15 cellular contexts compared by ENCODE assay signal in genomic region chr17:47882695-47883588, GRCh38. TPM values are rescaled to one million over a fixed set of nuclear protein-coding genes. Genes with fewer than 3 reads are reported as not detected.
DNase-seq lines count a peak whose midpoint lies in the region; ATAC-seq and TF ChIP-seq lines count a peak whose summit lies in the region.
"Had no signal": no experiment of that assay in that cellular context is flagged by ENCODE, and none has a peak within 500 bp of the region (broad histone marks: within the 10 kb centered on the region; RNA-seq: fewer than 3 reads in every experiment).

No MANE protein-coding gene starts in this region.

- no peak for DNase-seq in CD4-positive, CD25-positive, alpha-beta regulatory T cell
- DNase-seq in activated T-helper 1 cell treated with anti-CD3 and anti-CD28 coated beads, Interleukin-12 subunit alpha, Interleukin-12 subunit beta, Interleukin-2, Interleukin-4 antibody, amounts not matched to agents 30 ng/mL and 10 ng/mL and 1 ng/mL, durations not matched to agents 14 hours and 24 hours and 36 hours (ENCODE audit: low spot score), result no peak
- DNase-seq in mesothelial cell of epicardium (ENCODE audit: low spot score in 2 of 2, unreplicated experiment in 2 of 2) (no peak), smooth muscle cell (lab: John Stamatoyannopoulos, UW; ENCODE audit: unreplicated experiment) (no peak), stomach (no peak), GM13976 (ENCODE audit: low spot score) (no peak)
- DNase-seq: activated T-cell treated with anti-CD3 and anti-CD28 coated beads, Interleukin-2, amount 50 U/mL, for 24 hours; CD8-positive, alpha-beta memory T cell; NCI-H187 treated with DMSO at 0.1 percent for 48 hours; NCI-H526 had no signal

- TF ChIP-seq POLR2A in stomach (IDR thresholded peaks at IDR 0.05), result no peak

- H3K4me3 Mint-ChIP-seq in CD4-positive, CD25-positive, alpha-beta regulatory T cell, result peak overlapping the region in 3 of 4 donors; percentile 2 to 61 (median 20)
- H3K4me3 Mint-ChIP-seq in activated T-helper 1 cell treated with anti-CD3 and anti-CD28 coated beads, Interleukin-12 subunit alpha, Interleukin-12 subunit beta, Interleukin-2, Interleukin-4 antibody, amounts not matched to agents 30 ng/mL and 10 ng/mL and 1 ng/mL, durations not matched to agents 14 hours and 24 hours and 36 hours, result no peak overlapping the region
- no peak overlapping the region for H3K4me3 Mint-ChIP-seq in mesothelial cell of epicardium
- H3K4me3 Mint-ChIP-seq: activated T-cell treated with anti-CD3 and anti-CD28 coated beads, Interleukin-2, amount 50 U/mL, for 24 hours; CD8-positive, alpha-beta memory T cell; memory B cell had no signal

- H3K27ac Mint-ChIP-seq in CD4-positive, CD25-positive, alpha-beta regulatory T cell, result peak overlapping the region in 1 of 3 donors; percentile 88
- peak overlapping the region; percentile 43 for H3K27ac Mint-ChIP-seq in activated T-helper 1 cell treated with anti-CD3 and anti-CD28 coated beads, Interleukin-12 subunit alpha, Interleukin-12 subunit beta, Interleukin-2, Interleukin-4 antibody, amounts not matched to agents 30 ng/mL and 10 ng/mL and 1 ng/mL, durations not matched to agents 14 hours and 24 hours and 36 hours
- peak overlapping the region; percentile 91 for H3K27ac Mint-ChIP-seq in mesothelial cell of epicardium
- H3K27ac Mint-ChIP-seq: activated T-cell treated with anti-CD3 and anti-CD28 coated beads, Interleukin-2, amount 50 U/mL, for 24 hours; memory B cell had no signal

- no peaks in the 10 kb centered on the region for H3K36me3 ChIP-seq in CD4-positive, CD25-positive, alpha-beta regulatory T cell (ENCODE audit: control insufficient read depth, insufficient read depth, low read length)
- no peaks in the 10 kb centered on the region for H3K36me3 ChIP-seq in smooth muscle cell (ENCODE audit: low read depth)
- no peaks in the 10 kb centered on the region for H3K36me3 ChIP-seq in stomach
- H3K36me3 ChIP-seq: adrenal gland had no signal

- peaks cover 0 to 2% (median 0%) of the 10 kb centered on the region in 7 donors for H3K9me3 Mint-ChIP-seq in CD4-positive, CD25-positive, alpha-beta regulatory T cell
- H3K9me3 Mint-ChIP-seq in activated T-helper 1 cell treated with anti-CD3 and anti-CD28 coated beads, Interleukin-12 subunit alpha, Interleukin-12 subunit beta, Interleukin-2, Interleukin-4 antibody, amounts not matched to agents 30 ng/mL and 10 ng/mL and 1 ng/mL, durations not matched to agents 14 hours and 24 hours and 36 hours, result no peaks in the 10 kb centered on the region
- no peaks in the 10 kb centered on the region for H3K9me3 Mint-ChIP-seq in mesothelial cell of epicardium
- H3K9me3 Mint-ChIP-seq: activated T-cell treated with anti-CD3 and anti-CD28 coated beads, Interleukin-2, amount 50 U/mL, for 24 hours; memory B cell had no signal

- intact Hi-C loops in activated T-helper 1 cell treated with anti-CD3 and anti-CD28 coated beads, Interleukin-12 subunit alpha, Interleukin-12 subunit beta, Interleukin-2, Interleukin-4 antibody, amounts not matched to agents 30 ng/mL and 10 ng/mL and 1 ng/mL, durations not matched to agents 14 hours and 24 hours and 36 hours (cut with micrococcal nuclease), result no loop called here
- intact Hi-C loops in stomach (cut with DNase I; ENCODE audit: low total_unique reads), result loop anchor here (5.0 kb wide), 1 partner anchor 36 kb away; no protein-coding TSS in a partner anchor

- no peak for TF ChIP-seq CTCF in mesothelial cell of epicardium (IDR thresholded peaks at IDR 0.05; ENCODE audit: unreplicated experiment)
- TF ChIP-seq CTCF in smooth muscle cell (IDR thresholded peaks at IDR 0.05; ENCODE audit: borderline replicate concordance, insufficient read depth, poor library complexity, severe bottlenecking), result no peak
- TF ChIP-seq CTCF in stomach (IDR thresholded peaks at IDR 0.05), result no peak
- no peak for TF ChIP-seq CTCF in GM13976 (IDR thresholded peaks at IDR 0.05; ENCODE audit: borderline replicate concordance, control extremely low read depth, extremely low read depth, insufficient read depth, missing control alignments)

- 95% methylated on average over 9 of the region's 9 CpGs for WGBS in smooth muscle cell (ENCODE audit: low lambda C conversion rate)
- 82 to 90% (median 84%) methylated on average over 9 of the region's 9 CpGs for WGBS in stomach, 5 donors

- in situ Hi-C loops in GM13976 (cut with MboI; ENCODE audit: low sequenced_read_pairs, unreplicated experiment), result no loop called here

- H3F3A ChIP-seq in smooth muscle cell (ENCODE audit: low read depth), result peaks cover 22% of the 10 kb centered on the region

- no peak overlapping the region for H2AFZ ChIP-seq in smooth muscle cell (ENCODE audit: low read depth)

- ATAC-seq in CD4-positive, CD25-positive, alpha-beta regulatory T cell (ENCODE audit: low read depth in 2 of 2), result no peak
- ATAC-seq in HG03354 (IDR thresholded peaks at IDR 0.05; ENCODE audit: poor library complexity, severe bottlenecking, unreplicated experiment) (no peak), GM18867 (IDR thresholded peaks at IDR 0.05; ENCODE audit: unreplicated experiment) (no peak)

- peaks cover 12% of the 10 kb centered on the region for H3K27me3 Mint-ChIP-seq in CD4-positive, CD25-positive, alpha-beta regulatory T cell
- H3K27me3 Mint-ChIP-seq in activated T-helper 1 cell treated with anti-CD3 and anti-CD28 coated beads, Interleukin-12 subunit alpha, Interleukin-12 subunit beta, Interleukin-2, Interleukin-4 antibody, amounts not matched to agents 30 ng/mL and 10 ng/mL and 1 ng/mL, durations not matched to agents 14 hours and 24 hours and 36 hours (ENCODE audit: insufficient read depth), result peaks cover 14% of the 10 kb centered on the region
- no peaks in the 10 kb centered on the region for H3K27me3 Mint-ChIP-seq in mesothelial cell of epicardium (ENCODE audit: low read depth)

- H3K27me3 ChIP-seq in CD4-positive, CD25-positive, alpha-beta regulatory T cell (ENCODE audit: control insufficient read depth, insufficient read depth, low read length), result no peaks in the 10 kb centered on the region
- no peaks in the 10 kb centered on the region for H3K27me3 ChIP-seq in smooth muscle cell (ENCODE audit: low read depth)
- H3K27me3 ChIP-seq in stomach, result peaks cover 0 to 38% (median 4%) of the 10 kb centered on the region in 3 donors
- H3K27me3 ChIP-seq: adrenal gland had no signal

- peaks cover 0 to 42% (median 15%) of the 10 kb centered on the region in 4 donors for H3K4me1 Mint-ChIP-seq in CD4-positive, CD25-positive, alpha-beta regulatory T cell
- H3K4me1 Mint-ChIP-seq in activated T-helper 1 cell treated with anti-CD3 and anti-CD28 coated beads, Interleukin-12 subunit alpha, Interleukin-12 subunit beta, Interleukin-2, Interleukin-4 antibody, amounts not matched to agents 30 ng/mL and 10 ng/mL and 1 ng/mL, durations not matched to agents 14 hours and 24 hours and 36 hours (ENCODE audit: low read depth), result peaks cover 17% of the 10 kb centered on the region
- H3K4me1 Mint-ChIP-seq in mesothelial cell of epicardium, result peaks cover 64% of the 10 kb centered on the region
- H3K4me1 Mint-ChIP-seq: memory B cell had no signal

- TF ChIP-seq EP300 in stomach (IDR thresholded peaks at IDR 0.05), result no peak

- H3K4me2 ChIP-seq in smooth muscle cell, result peak overlapping the region; percentile 75

- H3K4me3 ChIP-seq in CD4-positive, CD25-positive, alpha-beta regulatory T cell (ENCODE audit: low read depth, low read length), result no peak overlapping the region
- H3K4me3 ChIP-seq in smooth muscle cell (no peak overlapping the region), stomach (peak overlapping the region in 2 of 4 donors; percentile 20 to 27)
- H3K4me3 ChIP-seq: adrenal gland had no signal

- H4K20me1 ChIP-seq in smooth muscle cell (ENCODE audit: low read depth), result no peaks in the 10 kb centered on the region

- H3K9me3 ChIP-seq in CD4-positive, CD25-positive, alpha-beta regulatory T cell (ENCODE audit: control insufficient read depth in 2 of 2, low read length in 2 of 2), result no peaks in the 10 kb centered on the region
- H3K9me3 ChIP-seq in smooth muscle cell (replicated peaks; ENCODE audit: low read depth) (no peaks in the 10 kb centered on the region), stomach (no peaks in the 10 kb centered on the region)
- H3K9me3 ChIP-seq: adrenal gland had no signal

- no peak overlapping the region for H3K9ac ChIP-seq in smooth muscle cell (ENCODE audit: low read depth)

- no peaks in the 10 kb centered on the region for H3K36me3 Mint-ChIP-seq in CD4-positive, CD25-positive, alpha-beta regulatory T cell
- H3K36me3 Mint-ChIP-seq in activated T-helper 1 cell treated with anti-CD3 and anti-CD28 coated beads, Interleukin-12 subunit alpha, Interleukin-12 subunit beta, Interleukin-2, Interleukin-4 antibody, amounts not matched to agents 30 ng/mL and 10 ng/mL and 1 ng/mL, durations not matched to agents 14 hours and 24 hours and 36 hours (ENCODE audit: low read depth), result no peaks in the 10 kb centered on the region
- H3K36me3 Mint-ChIP-seq in mesothelial cell of epicardium, result no peaks in the 10 kb centered on the region
- H3K36me3 Mint-ChIP-seq: CD8-positive, alpha-beta memory T cell; memory B cell had no signal

- no peaks in the 10 kb centered on the region for H3K79me2 ChIP-seq in smooth muscle cell (ENCODE audit: low read depth)

- peaks cover 32% of the 10 kb centered on the region for H3K4me1 ChIP-seq in CD4-positive, CD25-positive, alpha-beta regulatory T cell (ENCODE audit: control insufficient read depth, insufficient read depth, low read length, poor library complexity, severe bottlenecking)
- H3K4me1 ChIP-seq in smooth muscle cell (ENCODE audit: low read depth), result peaks cover 16% of the 10 kb centered on the region
- peaks cover 0 to 34% (median 5%) of the 10 kb centered on the region in 4 donors for H3K4me1 ChIP-seq in stomach

- H3K27ac ChIP-seq in CD4-positive, CD25-positive, alpha-beta regulatory T cell (ENCODE audit: insufficient read depth, low read length, poor library complexity, severe bottlenecking), result no peak overlapping the region
- H3K27ac ChIP-seq in smooth muscle cell (ENCODE audit: low read depth) (no peak overlapping the region), stomach (peak overlapping the region in 2 of 5 donors; percentile 1 to 33)

RNA-seq across cellular contexts. Expression of gene SP2, which starts 13.1 kb away (rescaled TPM):
- total RNA-seq in CD4-positive, CD25-positive, alpha-beta regulatory T cell, result 35.0 TPM
- polyA plus RNA-seq in CD4-positive, CD25-positive, alpha-beta regulatory T cell, result 1 to 10 TPM; 6.2 to 7.5 (median 6.6) TPM
- 24.0 and 26.3 TPM in 2 replicates for total RNA-seq in activated T-helper 1 cell treated with anti-CD3 and anti-CD28 coated beads, Interleukin-12 subunit alpha, Interleukin-12 subunit beta, Interleukin-2, Interleukin-4 antibody, amounts not matched to agents 30 ng/mL and 10 ng/mL and 1 ng/mL, durations not matched to agents 14 hours and 24 hours and 36 hours
- total RNA-seq in mesothelial cell of epicardium, result 17.0 to 18.0 TPM (median 17.0 TPM) in 3 replicates
- 2.4 and 4.7 TPM in 2 replicates for total RNA-seq in smooth muscle cell
- 9.0 and 9.4 TPM in 2 replicates for polyA plus RNA-seq in smooth muscle cell
- total RNA-seq in stomach, result 10 to 100 TPM in 2 of 5 donors, 1 to 10 TPM in 2, under 1 TPM in 1; 0.87 to 22.8 (median 3.1) TPM
- polyA plus RNA-seq in stomach, result 10 to 100 TPM in 1 of 3 donors, 1 to 10 TPM in 2; 4.7 to 11.9 (median 8.0) TPM

RNA-seq across cellular contexts. Expression of gene SP6, which starts 32.0 kb away (rescaled TPM):
- total RNA-seq in CD4-positive, CD25-positive, alpha-beta regulatory T cell, result 0.17 TPM
- not detected for polyA plus RNA-seq in CD4-positive, CD25-positive, alpha-beta regulatory T cell
- 0.05 and 0.12 TPM in 2 replicates for total RNA-seq in activated T-helper 1 cell treated with anti-CD3 and anti-CD28 coated beads, Interleukin-12 subunit alpha, Interleukin-12 subunit beta, Interleukin-2, Interleukin-4 antibody, amounts not matched to agents 30 ng/mL and 10 ng/mL and 1 ng/mL, durations not matched to agents 14 hours and 24 hours and 36 hours
- total RNA-seq in mesothelial cell of epicardium, result 15.9 to 17.6 TPM (median 16.0 TPM) in 3 replicates
- 9.3 and 9.8 TPM in 2 replicates for total RNA-seq in smooth muscle cell
- 10.7 and 13.1 TPM in 2 replicates for polyA plus RNA-seq in smooth muscle cell
- total RNA-seq in stomach, result 1 to 10 TPM in 1 of 5 donors, under 1 TPM in 1, not detected in 3; 0.92 to 3.0 TPM
- under 1 TPM; 0.31 to 0.38 (median 0.31) TPM for polyA plus RNA-seq in stomach

RNA-seq across cellular contexts. Expression of gene SCRN2, which starts 41.9 kb away (rescaled TPM):
- total RNA-seq in CD4-positive, CD25-positive, alpha-beta regulatory T cell, result 24.4 TPM
- 10 to 100 TPM; 15.9 to 30.9 (median 21.2) TPM for polyA plus RNA-seq in CD4-positive, CD25-positive, alpha-beta regulatory T cell
- 24.5 and 26.3 TPM in 2 replicates for total RNA-seq in activated T-helper 1 cell treated with anti-CD3 and anti-CD28 coated beads, Interleukin-12 subunit alpha, Interleukin-12 subunit beta, Interleukin-2, Interleukin-4 antibody, amounts not matched to agents 30 ng/mL and 10 ng/mL and 1 ng/mL, durations not matched to agents 14 hours and 24 hours and 36 hours
- total RNA-seq in mesothelial cell of epicardium (49.7 to 50.7 TPM (median 50.7 TPM) in 3 replicates), smooth muscle cell (16.0 and 18.6 TPM in 2 replicates), stomach (10 to 100 TPM in 4 of 5 donors, 1 to 10 TPM in 1; 7.0 to 44.9 (median 22.2) TPM)
- polyA plus RNA-seq in smooth muscle cell (45.0 and 49.4 TPM in 2 replicates), stomach (10 to 100 TPM; 30.5 to 38.3 (median 32.1) TPM)

RNA-seq across cellular contexts. Expression of gene LRRC46, which starts 51.5 kb away (rescaled TPM):
- 0.20 TPM for total RNA-seq in CD4-positive, CD25-positive, alpha-beta regulatory T cell
- under 1 TPM; 0.11 to 0.48 (median 0.21) TPM for polyA plus RNA-seq in CD4-positive, CD25-positive, alpha-beta regulatory T cell
- 0.39 and 0.70 TPM in 2 replicates for total RNA-seq in activated T-helper 1 cell treated with anti-CD3 and anti-CD28 coated beads, Interleukin-12 subunit alpha, Interleukin-12 subunit beta, Interleukin-2, Interleukin-4 antibody, amounts not matched to agents 30 ng/mL and 10 ng/mL and 1 ng/mL, durations not matched to agents 14 hours and 24 hours and 36 hours
- total RNA-seq in mesothelial cell of epicardium, result 0.16 TPM in 1 of 3 replicates, not detected in the others
- not detected in 2 replicates for total RNA-seq in smooth muscle cell
- polyA plus RNA-seq in smooth muscle cell, result 0.26 and 1.2 TPM in 2 replicates
- total RNA-seq in stomach, result not detected
- polyA plus RNA-seq in stomach, result under 1 TPM; 0.31 to 0.75 (median 0.48) TPM
- total RNA-seq: posterior vena cava had no signal

RNA-seq across cellular contexts. Expression of gene MRPL10, which starts 51.6 kb away (rescaled TPM):
- total RNA-seq in CD4-positive, CD25-positive, alpha-beta regulatory T cell, result 40.8 TPM
- polyA plus RNA-seq in CD4-positive, CD25-positive, alpha-beta regulatory T cell, result 10 to 100 TPM; 47.2 to 58.8 (median 54.2) TPM
- 53.6 and 56.9 TPM in 2 replicates for total RNA-seq in activated T-helper 1 cell treated with anti-CD3 and anti-CD28 coated beads, Interleukin-12 subunit alpha, Interleukin-12 subunit beta, Interleukin-2, Interleukin-4 antibody, amounts not matched to agents 30 ng/mL and 10 ng/mL and 1 ng/mL, durations not matched to agents 14 hours and 24 hours and 36 hours
- total RNA-seq in mesothelial cell of epicardium (41.0 to 46.5 TPM (median 45.6 TPM) in 3 replicates), smooth muscle cell (24.0 and 30.4 TPM in 2 replicates), stomach (10 to 100 TPM in 4 of 5 donors, 1 to 10 TPM in 1; 7.8 to 85.2 (median 24.6) TPM)
- polyA plus RNA-seq in smooth muscle cell (36.6 and 40.4 TPM in 2 replicates), stomach (10 to 100 TPM; 37.1 to 69.7 (median 38.1) TPM)

Comparison
In these comparisons a context has a peak if more than half of its experiments do, and no peak if none do; other contexts are left out.
1. H3K4me3 Mint-ChIP-seq: peak in CD4-positive, CD25-positive, alpha-beta regulatory T cell (3 of 4); none in activated T-helper 1 cell treated with anti-CD3 and anti-CD28 coated beads, Interleukin-12 subunit alpha, Interleukin-12 subunit beta, Interleukin-2, Interleukin-4 antibody, amounts not matched to agents 30 ng/mL and 10 ng/mL and 1 ng/mL, durations not matched to agents 14 hours and 24 hours and 36 hours (single experiment) and mesothelial cell of epicardium (single experiment).